Comparison of ENCODE assay signal across 31 cellular contexts in genomic region chr10:33070101-33070500, GRCh38.
"Had no signal": no experiment of that assay in that cellular context is flagged by ENCODE, and none has a peak within 500 bp of the region (broad histone marks: within the 10 kb centered on the region; RNA-seq: fewer than 3 reads in every experiment).

No MANE protein-coding gene starts in this region.

- H2AFZ ChIP-seq: neural progenitor cell, parathyroid adenoma had no signal

- H3K27ac ChIP-seq: neural progenitor cell, ovary, parathyroid adenoma, psoas muscle, right lobe of liver, sigmoid colon, skin epidermis, spleen, suprapubic skin, testis, tibial artery, transverse colon, upper lobe of left lung, vagina had no signal

- H3K4me1 ChIP-seq: neural progenitor cell, parathyroid adenoma, right lobe of liver, sigmoid colon, spleen, testis, tibial artery, transverse colon, upper lobe of left lung had no signal

- H3K27ac Mint-ChIP-seq: natural killer cell; nephron; neural progenitor cell; progenitor cell of endocrine pancreas; stimulated activated naive CD8-positive, alpha-beta T cell treated with anti-CD3 and anti-CD28 coated beads, Interleukin-15, amount 100 ng/mL, for 72 hours had no signal

- H3K9me3 ChIP-seq: ovary, psoas muscle, right lobe of liver, sigmoid colon, spleen, suprapubic skin, testis, tibial artery, transverse colon, upper lobe of left lung, vagina had no signal

- ATAC-seq: natural killer cell; psoas muscle; right cardiac atrium; right lobe of liver; stimulated activated memory B cell treated with anti-CD40 and anti-IgM and Interleukin-4, amounts not matched to agents 10 μg/mL and 1 μg/mL and 100 μg/mL, for 72 hours; stimulated activated naive CD8-positive, alpha-beta T cell treated with anti-CD3 and anti-CD28 coated beads, Interleukin-15, amount 100 ng/mL, for 72 hours; stimulated activated naive CD8-positive, alpha-beta T cell treated with anti-CD3 and anti-CD28 coated beads, Interleukin-15, Interleukin-2, amounts not matched to agents 100 U/mL and 50 U/mL, for 24 hours had no signal

- H3K27me3 ChIP-seq: neural progenitor cell, ovary, right lobe of liver, sigmoid colon, spleen, suprapubic skin, testis, tibial artery, transverse colon, upper lobe of left lung, vagina had no signal

- H3K79me2 ChIP-seq: parathyroid adenoma had no signal

- H3K4me3 Mint-ChIP-seq: natural killer cell; nephron; neural progenitor cell; stimulated activated memory B cell treated with anti-CD40 and anti-IgM and Interleukin-4, amounts not matched to agents 10 μg/mL and 1 μg/mL and 100 μg/mL, for 72 hours; stimulated activated naive CD8-positive, alpha-beta T cell treated with anti-CD3 and anti-CD28 coated beads, Interleukin-15, amount 100 ng/mL, for 72 hours had no signal

- H3K9ac ChIP-seq: neural progenitor cell, parathyroid adenoma had no signal

- H3K4me3 ChIP-seq: neural progenitor cell, ovary, psoas muscle, right lobe of liver, sigmoid colon, skin epidermis, smooth muscle cell, spleen, suprapubic skin, testis, tibial artery, transverse colon, upper lobe of left lung, vagina had no signal

- DNase-seq: natural killer cell; occipital lobe; ovary; posterior cingulate gyrus; psoas muscle; right cardiac atrium; right lobe of liver; sigmoid colon; spleen; stimulated activated CD4-positive, alpha-beta T cell treated with anti-CD3 and anti-CD28 coated beads, Interleukin-12 subunit alpha, Interleukin-12 subunit beta, amount 100 ng/mL, for 4 hours; stimulated activated CD4-positive, alpha-beta T cell treated with anti-CD3 and anti-CD28 coated beads, Interleukin-1b, Interleukin-23, amount 100 ng/mL, for 48 hours; stimulated activated CD4-positive, alpha-beta T cell treated with anti-CD3 and anti-CD28 coated beads, Interleukin-4, amount 100 ng/mL, for 1 hour; stimulated activated CD4-positive, alpha-beta T cell treated with anti-CD3 and anti-CD28 coated beads, Interleukin-4, amount 100 ng/mL, for 4 hours; stimulated activated CD8-positive, alpha-beta memory T cell treated with anti-CD3 and anti-CD28 coated beads, Interleukin-4, amount 100 ng/mL, for 48 hours; stimulated activated naive CD4-positive, alpha-beta T cell; stimulated activated naive CD8-positive, alpha-beta T cell treated with anti-CD3 and anti-CD28 coated beads, Interleukin-15, amount 100 ng/mL, for 72 hours; stimulated activated naive CD8-positive, alpha-beta T cell treated with anti-CD3 and anti-CD28 coated beads, Interleukin-15, Interleukin-2, amounts not matched to agents 100 U/mL and 50 U/mL, for 24 hours; substantia nigra; testis; tibial artery; transverse colon; upper lobe of left lung had no signal

- H3K4me2 ChIP-seq: neural progenitor cell, smooth muscle cell had no signal

- H3K9me3 Mint-ChIP-seq: natural killer cell, nephron had no signal

- H3K36me3 ChIP-seq: neural progenitor cell, ovary, right lobe of liver, sigmoid colon, spleen, suprapubic skin, tibial artery, transverse colon, upper lobe of left lung, vagina had no signal

- H3K27me3 Mint-ChIP-seq: progenitor cell of endocrine pancreas; stimulated activated memory B cell treated with anti-CD40 and anti-IgM and Interleukin-4, amounts not matched to agents 10 μg/mL and 1 μg/mL and 100 μg/mL, for 72 hours; stimulated activated naive CD8-positive, alpha-beta T cell treated with anti-CD3 and anti-CD28 coated beads, Interleukin-15, amount 100 ng/mL, for 72 hours had no signal

- H3K4me1 Mint-ChIP-seq: nephron; neural progenitor cell; stimulated activated naive CD8-positive, alpha-beta T cell treated with anti-CD3 and anti-CD28 coated beads, Interleukin-15, amount 100 ng/mL, for 72 hours had no signal

- H3K36me3 Mint-ChIP-seq: natural killer cell; neural progenitor cell; stimulated activated memory B cell treated with anti-CD40 and anti-IgM and Interleukin-4, amounts not matched to agents 10 μg/mL and 1 μg/mL and 100 μg/mL, for 72 hours had no signal
